Comparison of ENCODE assay signal across 9 cellular contexts in the genomic region with DNA sequence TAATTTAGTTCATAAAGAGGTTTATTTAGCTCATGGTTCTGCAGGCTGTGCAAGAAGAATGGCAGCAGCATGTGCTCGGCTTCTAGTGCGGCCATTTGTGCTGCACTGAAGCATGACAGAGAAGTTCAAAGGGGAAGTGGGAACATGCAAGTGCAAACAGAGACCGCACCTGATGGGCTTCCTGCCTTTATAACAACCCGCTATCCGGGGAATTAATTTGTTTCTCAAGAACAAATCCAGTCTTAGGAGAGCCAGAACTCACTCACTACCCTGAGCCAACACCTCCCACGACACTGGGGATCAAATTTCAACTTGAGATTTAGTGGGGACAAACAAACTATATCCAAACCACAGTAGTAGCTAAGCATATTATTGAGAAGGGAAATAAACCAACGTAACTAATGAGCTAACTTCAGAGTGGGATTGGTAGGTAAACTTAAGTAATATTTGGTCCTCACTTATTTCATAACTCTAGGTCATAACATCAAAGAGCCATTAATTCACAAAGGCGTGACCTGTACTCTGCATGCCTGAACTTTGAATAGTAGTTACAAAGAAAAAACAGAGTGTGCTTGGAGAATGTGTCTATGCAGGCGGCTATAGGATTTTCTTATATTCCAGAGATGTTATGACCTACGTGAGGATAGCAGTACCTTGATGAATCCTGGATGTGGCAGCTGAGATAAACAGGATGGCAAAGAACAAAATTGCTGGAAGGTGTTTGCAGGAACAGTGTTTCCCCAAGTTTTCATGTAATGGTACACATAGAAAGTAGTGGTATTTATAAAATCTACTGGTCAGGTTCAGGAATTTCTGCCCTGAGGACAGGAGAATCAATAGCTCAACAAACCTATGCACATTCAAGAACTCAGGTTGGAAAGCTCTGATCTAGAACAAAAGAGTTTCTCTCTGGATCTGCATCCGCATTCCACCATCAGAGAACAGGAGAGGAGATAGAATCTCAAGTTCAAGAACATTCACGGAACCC.
DNase-seq lines count a peak whose midpoint lies in the region; ATAC-seq and TF ChIP-seq lines count a peak whose summit lies in the region.
"Had no signal": no experiment of that assay in that cellular context is flagged by ENCODE, and none has a peak within 500 bp of the region (broad histone marks: within the 10 kb centered on the region; RNA-seq: fewer than 3 reads in every experiment).

No MANE protein-coding gene starts in this region.

- no peak overlapping the region for H3K4me3 ChIP-seq in astrocyte of the spinal cord (ENCODE audit: low read depth, low read length)
- H3K4me3 ChIP-seq in PC-3 (ENCODE audit: low read length): no peak overlapping the region
- no peak overlapping the region for H3K4me3 ChIP-seq in Peyer's patch
- H3K4me3 ChIP-seq: skin epidermis had no signal

- TF ChIP-seq POLR2A in Peyer's patch (IDR thresholded peaks at IDR 0.05): no peak

- intact Hi-C loops in PC-3 (cut with micrococcal nuclease) (no loop called here), left cardiac atrium (cut with DNase I) (no loop called here)

- H3F3A ChIP-seq in PC-3 (ENCODE audit: low read length, unreplicated experiment): no peaks in the 10 kb centered on the region

- ATAC-seq in GM21528 (IDR thresholded peaks at IDR 0.05; ENCODE audit: low FRiP score, unreplicated experiment) (peak; percentile 79), PC-3 (no peak; the same call in 1 of the 2 replicates), left cardiac atrium (no peak)

- POLR2A ChIA-PET in PC-3 (lab: Charles Lee; ENCODE audit: unreplicated experiment): no interaction called here

- no peak overlapping the region for H3K4me2 ChIP-seq in PC-3 (ENCODE audit: low read length)

- BruUV-seq in PC-3 (replicated peaks; lab: Mats Ljungman, UMichigan): no TSS peak

- H3K79me2 ChIP-seq in PC-3 (ENCODE audit: low read length): no peaks in the 10 kb centered on the region

- H3K9ac ChIP-seq in PC-3 (ENCODE audit: low read length): no peak overlapping the region

- H3K9me2 ChIP-seq in PC-3 (replicated peaks; ENCODE audit: low read length): no peaks in the 10 kb centered on the region

- DNase-seq in GM10266 (ENCODE audit: extremely low spot score) (peak; percentile 17), KBM-7 (peak; percentile 81), astrocyte of the spinal cord (ENCODE audit: low read depth, low spot score) (peak; percentile 22), PC-3 (no peak), mucosa of gallbladder (ENCODE audit: low spot score) (no peak), left cardiac atrium (no peak), Peyer's patch (no peak)

- H3K27ac ChIP-seq in PC-3 (ENCODE audit: low read length) (no peak overlapping the region), Peyer's patch (no peak overlapping the region)
- H3K27ac ChIP-seq: skin epidermis had no signal

- no peaks in the 10 kb centered on the region for H3K9me3 ChIP-seq in PC-3 (ENCODE audit: low read length)
- H3K9me3 ChIP-seq in Peyer's patch: no peaks in the 10 kb centered on the region

- no peak for TF ChIP-seq CTCF in GM10266 (IDR thresholded peaks at IDR 0.05; ENCODE audit: control insufficient read depth, insufficient read depth, low read depth, missing control alignments)
- no peak for TF ChIP-seq CTCF in astrocyte of the spinal cord (IDR thresholded peaks at IDR 0.05; ENCODE audit: low read depth, low read length)
- TF ChIP-seq CTCF in PC-3 (conservative IDR thresholded peaks at IDR 0.05; ENCODE audit: low read depth, low read length): no peak
- TF ChIP-seq CTCF in Peyer's patch (IDR thresholded peaks at IDR 0.05): no peak

- in situ Hi-C loops in KBM-7 (cut with MboI; ENCODE audit: low pct_unique_long_range_greater_than_20kb, low sequenced_read_pairs) (no loop called here), astrocyte of the spinal cord (cut with HindIII; ENCODE audit: low sequenced_read_pairs) (no loop called here)

- CTCF ChIA-PET in PC-3 (lab: Charles Lee): no interaction called here

- H4K20me1 ChIP-seq in PC-3 (ENCODE audit: low read length): no peaks in the 10 kb centered on the region

- H3K27me3 ChIP-seq in PC-3 (ENCODE audit: low read length) (no peaks in the 10 kb centered on the region), Peyer's patch (no peaks in the 10 kb centered on the region)

- no peak overlapping the region for H2AFZ ChIP-seq in PC-3 (ENCODE audit: low read length)

- peaks cover 7% of the 10 kb centered on the region; the same call in 1 of the 2 replicates for H3K4me1 ChIP-seq in PC-3 (ENCODE audit: insufficient read depth, low read length)
- no peaks in the 10 kb centered on the region for H3K4me1 ChIP-seq in Peyer's patch

- H3K36me3 ChIP-seq in PC-3 (ENCODE audit: low read depth, low read length) (no peaks in the 10 kb centered on the region), Peyer's patch (no peaks in the 10 kb centered on the region)

Comparison
In these comparisons a context has a peak if more than half of its experiments do, and no peak if none do; other contexts are left out.
1. DNase-seq: peak in GM10266 (single experiment), KBM-7 (single experiment) and astrocyte of the spinal cord (single experiment); none in PC-3 (single experiment), mucosa of gallbladder (single experiment), left cardiac atrium (single experiment) and Peyer's patch (0 of 3).